8 cellular contexts compared by ENCODE assay signal in the genomic region with DNA sequence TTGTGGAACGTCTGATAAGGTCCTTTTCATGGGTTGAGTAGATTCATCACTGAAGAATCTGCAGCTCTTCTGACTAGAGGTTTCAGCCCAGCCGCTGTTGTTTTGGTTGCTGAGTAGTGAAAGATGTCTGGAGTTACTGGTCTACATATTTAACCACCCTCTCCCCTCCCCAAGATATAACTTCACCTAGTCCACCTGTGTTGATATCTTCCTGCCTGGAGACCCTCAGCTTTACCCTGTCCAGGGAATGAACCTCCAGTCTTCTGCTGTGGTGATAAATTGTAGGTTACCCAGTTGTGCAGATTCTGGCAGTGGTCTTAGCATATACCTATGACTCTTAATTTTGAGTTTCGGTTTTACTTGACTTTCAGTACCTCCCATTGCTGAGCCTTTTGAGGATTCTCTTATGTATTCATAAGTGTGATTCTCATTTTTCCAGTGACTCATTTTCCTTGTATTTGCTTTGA.
DNase-seq lines count a peak whose midpoint lies in the region; ATAC-seq lines count a peak whose summit lies in the region.

No MANE protein-coding gene starts in this region.

- peaks cover 70% of the 10 kb centered on the region for H3K4me1 Mint-ChIP-seq in activated naive CD8-positive, alpha-beta T cell treated with anti-CD3 and anti-CD28 coated beads, Interleukin-2, amount 50 U/mL, for 24 hours

- H3K27me3 Mint-ChIP-seq in activated naive CD8-positive, alpha-beta T cell treated with anti-CD3 and anti-CD28 coated beads, Interleukin-2, amount 50 U/mL, for 24 hours = no peaks in the 10 kb centered on the region

- H3K9me3 Mint-ChIP-seq in activated naive CD8-positive, alpha-beta T cell treated with anti-CD3 and anti-CD28 coated beads, Interleukin-2, amount 50 U/mL, for 24 hours = no peaks in the 10 kb centered on the region

- peak overlapping the region; percentile 72 for H3K4me3 Mint-ChIP-seq in activated naive CD8-positive, alpha-beta T cell treated with anti-CD3 and anti-CD28 coated beads, Interleukin-2, amount 50 U/mL, for 24 hours

- H3K36me3 Mint-ChIP-seq in activated naive CD8-positive, alpha-beta T cell treated with anti-CD3 and anti-CD28 coated beads, Interleukin-2, amount 50 U/mL, for 24 hours (ENCODE audit: low read depth) = peaks cover 2% of the 10 kb centered on the region

- DNase-seq in AG08396 (ENCODE audit: low spot score) (peak; percentile 10), DMS114 treated with DMSO at 0.1 percent for 48 hours (lab: John Stamatoyannopoulos, UW; ENCODE audit: unreplicated experiment) (no peak), NCI-H1436 treated with DMSO at 0.1 percent for 48 hours (lab: John Stamatoyannopoulos, UW) (no peak), NCI-H1417 treated with DMSO at 0.1 percent for 48 hours (lab: John Stamatoyannopoulos, UW) (no peak)
- DNase-seq in activated naive CD8-positive, alpha-beta T cell treated with anti-CD3 and anti-CD28 coated beads, Interleukin-2, amount 50 U/mL, for 24 hours = peak; percentile 7
- peak; percentile 17 for DNase-seq in stimulated activated naive CD8-positive, alpha-beta T cell treated with anti-CD3 and anti-CD28 coated beads, Interleukin-15, Interleukin-2, amounts not matched to agents 100 U/mL and 50 U/mL, for 24 hours

- H3K27ac Mint-ChIP-seq in activated naive CD8-positive, alpha-beta T cell treated with anti-CD3 and anti-CD28 coated beads, Interleukin-2, amount 50 U/mL, for 24 hours = peak overlapping the region; percentile 92

- ATAC-seq in GM21381 (IDR thresholded peaks at IDR 0.05; ENCODE audit: unreplicated experiment) (peak; percentile 89), HG03571 (IDR thresholded peaks at IDR 0.05; ENCODE audit: unreplicated experiment) (peak; percentile 71)
- ATAC-seq in activated naive CD8-positive, alpha-beta T cell treated with anti-CD3 and anti-CD28 coated beads, Interleukin-2, amount 50 U/mL, for 24 hours = peak; percentile 98
- peak; percentile 97 for ATAC-seq in stimulated activated naive CD8-positive, alpha-beta T cell treated with anti-CD3 and anti-CD28 coated beads, Interleukin-15, Interleukin-2, amounts not matched to agents 100 U/mL and 50 U/mL, for 24 hours

Comparison
In these comparisons a context has a peak if more than half of its experiments do, and no peak if none do; other contexts are left out.
1. DNase-seq: peak in AG08396 (single experiment), activated naive CD8-positive, alpha-beta T cell treated with anti-CD3 and anti-CD28 coated beads, Interleukin-2, amount 50 U/mL, for 24 hours (single experiment) and stimulated activated naive CD8-positive, alpha-beta T cell treated with anti-CD3 and anti-CD28 coated beads, Interleukin-15, Interleukin-2, amounts not matched to agents 100 U/mL and 50 U/mL, for 24 hours (single experiment); none in DMS114 treated with DMSO at 0.1 percent for 48 hours (single experiment), NCI-H1436 treated with DMSO at 0.1 percent for 48 hours (single experiment) and NCI-H1417 treated with DMSO at 0.1 percent for 48 hours (single experiment).
2. Peak in every context shown above with its lines, with median percentiles within 50 percentile points of each other: ATAC-seq.